In the genomic region with DNA sequence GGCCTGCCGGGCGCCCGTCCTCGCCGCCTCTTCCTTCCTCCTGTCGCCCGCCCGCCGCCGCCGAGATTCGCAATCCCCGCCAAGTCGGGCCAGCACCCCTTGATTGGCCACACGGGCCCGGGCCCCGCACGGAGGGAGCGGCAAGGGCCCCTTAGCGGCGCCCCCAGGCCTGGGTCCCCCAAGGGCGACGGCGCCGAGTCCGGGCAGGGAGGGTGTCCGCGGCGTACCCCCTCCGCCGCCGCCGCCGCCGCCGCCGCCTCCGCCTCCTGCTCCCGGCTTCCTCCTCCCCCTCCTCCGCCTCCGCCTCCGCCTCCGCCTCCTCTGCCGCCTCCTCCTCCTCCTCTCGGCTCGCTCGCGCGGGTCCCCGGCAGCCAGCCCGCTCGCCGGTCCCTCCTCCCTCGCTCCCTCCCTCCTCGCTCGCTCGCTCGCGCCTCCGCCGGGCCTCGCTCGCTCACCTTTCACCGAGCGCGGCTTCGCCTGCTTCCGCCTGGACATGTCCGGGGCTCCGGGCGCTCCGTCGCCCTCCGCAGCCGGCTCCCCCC, we compare ENCODE assay signal across 1 cellular context.
TF ChIP-seq lines count a peak whose summit lies in the region.

No MANE protein-coding gene starts in this region.

TF ChIP-seq in WTC11, 78 proteins besides CTCF, POLR2A, EP300 and RAD21 (continued from another document and continues in another):
- TF ChIP-seq, protein P1, sequence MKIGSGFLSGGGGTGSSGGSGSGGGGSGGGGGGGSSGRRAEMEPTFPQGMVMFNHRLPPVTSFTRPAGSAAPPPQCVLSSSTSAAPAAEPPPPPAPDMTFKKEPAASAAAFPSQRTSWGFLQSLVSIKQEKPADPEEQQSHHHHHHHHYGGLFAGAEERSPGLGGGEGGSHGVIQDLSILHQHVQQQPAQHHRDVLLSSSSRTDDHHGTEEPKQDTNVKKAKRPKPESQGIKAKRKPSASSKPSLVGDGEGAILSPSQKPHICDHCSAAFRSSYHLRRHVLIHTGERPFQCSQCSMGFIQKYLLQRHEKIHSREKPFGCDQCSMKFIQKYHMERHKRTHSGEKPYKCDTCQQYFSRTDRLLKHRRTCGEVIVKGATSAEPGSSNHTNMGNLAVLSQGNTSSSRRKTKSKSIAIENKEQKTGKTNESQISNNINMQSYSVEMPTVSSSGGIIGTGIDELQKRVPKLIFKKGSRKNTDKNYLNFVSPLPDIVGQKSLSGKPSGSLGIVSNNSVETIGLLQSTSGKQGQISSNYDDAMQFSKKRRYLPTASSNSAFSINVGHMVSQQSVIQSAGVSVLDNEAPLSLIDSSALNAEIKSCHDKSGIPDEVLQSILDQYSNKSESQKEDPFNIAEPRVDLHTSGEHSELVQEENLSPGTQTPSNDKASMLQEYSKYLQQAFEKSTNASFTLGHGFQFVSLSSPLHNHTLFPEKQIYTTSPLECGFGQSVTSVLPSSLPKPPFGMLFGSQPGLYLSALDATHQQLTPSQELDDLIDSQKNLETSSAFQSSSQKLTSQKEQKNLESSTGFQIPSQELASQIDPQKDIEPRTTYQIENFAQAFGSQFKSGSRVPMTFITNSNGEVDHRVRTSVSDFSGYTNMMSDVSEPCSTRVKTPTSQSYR (CRISPR knock-in tag; IDR thresholded peaks at IDR 0.05): 0 out of 2 replicates have a peak, but pooled peaks have one; percentile 38
- TF ChIP-seq FOXP1 (CRISPR knock-in tag; IDR thresholded peaks at IDR 0.05; ENCODE audit: borderline replicate concordance): no peak
- no peak for TF ChIP-seq ZNF317 (CRISPR knock-in tag; IDR thresholded peaks at IDR 0.05; ENCODE audit: borderline replicate concordance, low read depth)
- TF ChIP-seq GRHL2 (CRISPR knock-in tag; IDR thresholded peaks at IDR 0.05; ENCODE audit: insufficient replicate concordance, severe bottlenecking): no peak
- no peak for TF ChIP-seq ZNF671 (CRISPR knock-in tag; IDR thresholded peaks at IDR 0.05)
- TF ChIP-seq PRRX2 (CRISPR knock-in tag; IDR thresholded peaks at IDR 0.05): no peak
- TF ChIP-seq, protein P2, sequence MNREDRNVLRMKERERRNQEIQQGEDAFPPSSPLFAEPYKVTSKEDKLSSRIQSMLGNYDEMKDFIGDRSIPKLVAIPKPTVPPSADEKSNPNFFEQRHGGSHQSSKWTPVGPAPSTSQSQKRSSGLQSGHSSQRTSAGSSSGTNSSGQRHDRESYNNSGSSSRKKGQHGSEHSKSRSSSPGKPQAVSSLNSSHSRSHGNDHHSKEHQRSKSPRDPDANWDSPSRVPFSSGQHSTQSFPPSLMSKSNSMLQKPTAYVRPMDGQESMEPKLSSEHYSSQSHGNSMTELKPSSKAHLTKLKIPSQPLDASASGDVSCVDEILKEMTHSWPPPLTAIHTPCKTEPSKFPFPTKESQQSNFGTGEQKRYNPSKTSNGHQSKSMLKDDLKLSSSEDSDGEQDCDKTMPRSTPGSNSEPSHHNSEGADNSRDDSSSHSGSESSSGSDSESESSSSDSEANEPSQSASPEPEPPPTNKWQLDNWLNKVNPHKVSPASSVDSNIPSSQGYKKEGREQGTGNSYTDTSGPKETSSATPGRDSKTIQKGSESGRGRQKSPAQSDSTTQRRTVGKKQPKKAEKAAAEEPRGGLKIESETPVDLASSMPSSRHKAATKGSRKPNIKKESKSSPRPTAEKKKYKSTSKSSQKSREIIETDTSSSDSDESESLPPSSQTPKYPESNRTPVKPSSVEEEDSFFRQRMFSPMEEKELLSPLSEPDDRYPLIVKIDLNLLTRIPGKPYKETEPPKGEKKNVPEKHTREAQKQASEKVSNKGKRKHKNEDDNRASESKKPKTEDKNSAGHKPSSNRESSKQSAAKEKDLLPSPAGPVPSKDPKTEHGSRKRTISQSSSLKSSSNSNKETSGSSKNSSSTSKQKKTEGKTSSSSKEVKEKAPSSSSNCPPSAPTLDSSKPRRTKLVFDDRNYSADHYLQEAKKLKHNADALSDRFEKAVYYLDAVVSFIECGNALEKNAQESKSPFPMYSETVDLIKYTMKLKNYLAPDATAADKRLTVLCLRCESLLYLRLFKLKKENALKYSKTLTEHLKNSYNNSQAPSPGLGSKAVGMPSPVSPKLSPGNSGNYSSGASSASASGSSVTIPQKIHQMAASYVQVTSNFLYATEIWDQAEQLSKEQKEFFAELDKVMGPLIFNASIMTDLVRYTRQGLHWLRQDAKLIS (CRISPR knock-in tag; IDR thresholded peaks at IDR 0.05; ENCODE audit: borderline replicate concordance): no peak
- TF ChIP-seq, protein P3, sequence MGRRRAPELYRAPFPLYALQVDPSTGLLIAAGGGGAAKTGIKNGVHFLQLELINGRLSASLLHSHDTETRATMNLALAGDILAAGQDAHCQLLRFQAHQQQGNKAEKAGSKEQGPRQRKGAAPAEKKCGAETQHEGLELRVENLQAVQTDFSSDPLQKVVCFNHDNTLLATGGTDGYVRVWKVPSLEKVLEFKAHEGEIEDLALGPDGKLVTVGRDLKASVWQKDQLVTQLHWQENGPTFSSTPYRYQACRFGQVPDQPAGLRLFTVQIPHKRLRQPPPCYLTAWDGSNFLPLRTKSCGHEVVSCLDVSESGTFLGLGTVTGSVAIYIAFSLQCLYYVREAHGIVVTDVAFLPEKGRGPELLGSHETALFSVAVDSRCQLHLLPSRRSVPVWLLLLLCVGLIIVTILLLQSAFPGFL (CRISPR knock-in tag; IDR thresholded peaks at IDR 0.05; ENCODE audit: borderline replicate concordance): no peak
- TF ChIP-seq, protein P4, sequence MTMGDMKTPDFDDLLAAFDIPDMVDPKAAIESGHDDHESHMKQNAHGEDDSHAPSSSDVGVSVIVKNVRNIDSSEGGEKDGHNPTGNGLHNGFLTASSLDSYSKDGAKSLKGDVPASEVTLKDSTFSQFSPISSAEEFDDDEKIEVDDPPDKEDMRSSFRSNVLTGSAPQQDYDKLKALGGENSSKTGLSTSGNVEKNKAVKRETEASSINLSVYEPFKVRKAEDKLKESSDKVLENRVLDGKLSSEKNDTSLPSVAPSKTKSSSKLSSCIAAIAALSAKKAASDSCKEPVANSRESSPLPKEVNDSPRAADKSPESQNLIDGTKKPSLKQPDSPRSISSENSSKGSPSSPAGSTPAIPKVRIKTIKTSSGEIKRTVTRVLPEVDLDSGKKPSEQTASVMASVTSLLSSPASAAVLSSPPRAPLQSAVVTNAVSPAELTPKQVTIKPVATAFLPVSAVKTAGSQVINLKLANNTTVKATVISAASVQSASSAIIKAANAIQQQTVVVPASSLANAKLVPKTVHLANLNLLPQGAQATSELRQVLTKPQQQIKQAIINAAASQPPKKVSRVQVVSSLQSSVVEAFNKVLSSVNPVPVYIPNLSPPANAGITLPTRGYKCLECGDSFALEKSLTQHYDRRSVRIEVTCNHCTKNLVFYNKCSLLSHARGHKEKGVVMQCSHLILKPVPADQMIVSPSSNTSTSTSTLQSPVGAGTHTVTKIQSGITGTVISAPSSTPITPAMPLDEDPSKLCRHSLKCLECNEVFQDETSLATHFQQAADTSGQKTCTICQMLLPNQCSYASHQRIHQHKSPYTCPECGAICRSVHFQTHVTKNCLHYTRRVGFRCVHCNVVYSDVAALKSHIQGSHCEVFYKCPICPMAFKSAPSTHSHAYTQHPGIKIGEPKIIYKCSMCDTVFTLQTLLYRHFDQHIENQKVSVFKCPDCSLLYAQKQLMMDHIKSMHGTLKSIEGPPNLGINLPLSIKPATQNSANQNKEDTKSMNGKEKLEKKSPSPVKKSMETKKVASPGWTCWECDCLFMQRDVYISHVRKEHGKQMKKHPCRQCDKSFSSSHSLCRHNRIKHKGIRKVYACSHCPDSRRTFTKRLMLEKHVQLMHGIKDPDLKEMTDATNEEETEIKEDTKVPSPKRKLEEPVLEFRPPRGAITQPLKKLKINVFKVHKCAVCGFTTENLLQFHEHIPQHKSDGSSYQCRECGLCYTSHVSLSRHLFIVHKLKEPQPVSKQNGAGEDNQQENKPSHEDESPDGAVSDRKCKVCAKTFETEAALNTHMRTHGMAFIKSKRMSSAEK (CRISPR knock-in tag; IDR thresholded peaks at IDR 0.05; ENCODE audit: borderline replicate concordance): no peak
- no peak for TF ChIP-seq HMGA2 (CRISPR knock-in tag; IDR thresholded peaks at IDR 0.05)
- no peak for TF ChIP-seq ATF1 (CRISPR knock-in tag; IDR thresholded peaks at IDR 0.05)
- TF ChIP-seq, protein P5, sequence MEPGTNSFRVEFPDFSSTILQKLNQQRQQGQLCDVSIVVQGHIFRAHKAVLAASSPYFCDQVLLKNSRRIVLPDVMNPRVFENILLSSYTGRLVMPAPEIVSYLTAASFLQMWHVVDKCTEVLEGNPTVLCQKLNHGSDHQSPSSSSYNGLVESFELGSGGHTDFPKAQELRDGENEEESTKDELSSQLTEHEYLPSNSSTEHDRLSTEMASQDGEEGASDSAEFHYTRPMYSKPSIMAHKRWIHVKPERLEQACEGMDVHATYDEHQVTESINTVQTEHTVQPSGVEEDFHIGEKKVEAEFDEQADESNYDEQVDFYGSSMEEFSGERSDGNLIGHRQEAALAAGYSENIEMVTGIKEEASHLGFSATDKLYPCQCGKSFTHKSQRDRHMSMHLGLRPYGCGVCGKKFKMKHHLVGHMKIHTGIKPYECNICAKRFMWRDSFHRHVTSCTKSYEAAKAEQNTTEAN (CRISPR knock-in tag; IDR thresholded peaks at IDR 0.05): no peak
- TF ChIP-seq MYBL2 (CRISPR knock-in tag; IDR thresholded peaks at IDR 0.05): 0 out of 2 replicates have a peak, but pooled peaks have one; percentile 51
- no peak for TF ChIP-seq GTF2I (CRISPR knock-in tag; conservative IDR thresholded peaks at IDR 0.05)
- TF ChIP-seq TEAD1 (CRISPR knock-in tag; IDR thresholded peaks at IDR 0.05): no peak
- TF ChIP-seq, protein P6, sequence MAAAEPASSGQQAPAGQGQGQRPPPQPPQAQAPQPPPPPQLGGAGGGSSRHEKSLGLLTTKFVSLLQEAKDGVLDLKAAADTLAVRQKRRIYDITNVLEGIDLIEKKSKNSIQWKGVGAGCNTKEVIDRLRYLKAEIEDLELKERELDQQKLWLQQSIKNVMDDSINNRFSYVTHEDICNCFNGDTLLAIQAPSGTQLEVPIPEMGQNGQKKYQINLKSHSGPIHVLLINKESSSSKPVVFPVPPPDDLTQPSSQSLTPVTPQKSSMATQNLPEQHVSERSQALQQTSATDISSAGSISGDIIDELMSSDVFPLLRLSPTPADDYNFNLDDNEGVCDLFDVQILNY (CRISPR knock-in tag; IDR thresholded peaks at IDR 0.05): no peak
- TF ChIP-seq FOXK1 (CRISPR knock-in tag; IDR thresholded peaks at IDR 0.05): peak; percentile 33; the same call in 1 of the 2 replicates
- no peak for TF ChIP-seq JAZF1 (CRISPR knock-in tag; IDR thresholded peaks at IDR 0.05)
- TF ChIP-seq, protein P7, sequence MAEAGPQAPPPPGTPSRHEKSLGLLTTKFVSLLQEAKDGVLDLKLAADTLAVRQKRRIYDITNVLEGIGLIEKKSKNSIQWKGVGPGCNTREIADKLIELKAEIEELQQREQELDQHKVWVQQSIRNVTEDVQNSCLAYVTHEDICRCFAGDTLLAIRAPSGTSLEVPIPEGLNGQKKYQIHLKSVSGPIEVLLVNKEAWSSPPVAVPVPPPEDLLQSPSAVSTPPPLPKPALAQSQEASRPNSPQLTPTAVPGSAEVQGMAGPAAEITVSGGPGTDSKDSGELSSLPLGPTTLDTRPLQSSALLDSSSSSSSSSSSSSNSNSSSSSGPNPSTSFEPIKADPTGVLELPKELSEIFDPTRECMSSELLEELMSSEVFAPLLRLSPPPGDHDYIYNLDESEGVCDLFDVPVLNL (CRISPR knock-in tag; IDR thresholded peaks at IDR 0.05; ENCODE audit: borderline replicate concordance, low read depth): 0 out of 2 replicates have a peak, but pooled peaks have one; percentile 62
- TF ChIP-seq CREB1 (CRISPR knock-in tag; IDR thresholded peaks at IDR 0.05): no peak
- TF ChIP-seq, protein P8, sequence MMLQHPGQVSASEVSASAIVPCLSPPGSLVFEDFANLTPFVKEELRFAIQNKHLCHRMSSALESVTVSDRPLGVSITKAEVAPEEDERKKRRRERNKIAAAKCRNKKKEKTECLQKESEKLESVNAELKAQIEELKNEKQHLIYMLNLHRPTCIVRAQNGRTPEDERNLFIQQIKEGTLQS (CRISPR knock-in tag; conservative IDR thresholded peaks at IDR 0.05): no peak
- TF ChIP-seq, protein P9, sequence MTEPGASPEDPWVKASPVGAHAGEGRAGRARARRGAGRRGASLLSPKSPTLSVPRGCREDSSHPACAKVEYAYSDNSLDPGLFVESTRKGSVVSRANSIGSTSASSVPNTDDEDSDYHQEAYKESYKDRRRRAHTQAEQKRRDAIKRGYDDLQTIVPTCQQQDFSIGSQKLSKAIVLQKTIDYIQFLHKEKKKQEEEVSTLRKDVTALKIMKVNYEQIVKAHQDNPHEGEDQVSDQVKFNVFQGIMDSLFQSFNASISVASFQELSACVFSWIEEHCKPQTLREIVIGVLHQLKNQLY (CRISPR knock-in tag; IDR thresholded peaks at IDR 0.05): no peak
- TF ChIP-seq ZNF396 (CRISPR knock-in tag; IDR thresholded peaks at IDR 0.05; ENCODE audit: borderline replicate concordance): no peak
- no peak for TF ChIP-seq SMAD4 (CRISPR knock-in tag; IDR thresholded peaks at IDR 0.05)
- TF ChIP-seq, protein P10, sequence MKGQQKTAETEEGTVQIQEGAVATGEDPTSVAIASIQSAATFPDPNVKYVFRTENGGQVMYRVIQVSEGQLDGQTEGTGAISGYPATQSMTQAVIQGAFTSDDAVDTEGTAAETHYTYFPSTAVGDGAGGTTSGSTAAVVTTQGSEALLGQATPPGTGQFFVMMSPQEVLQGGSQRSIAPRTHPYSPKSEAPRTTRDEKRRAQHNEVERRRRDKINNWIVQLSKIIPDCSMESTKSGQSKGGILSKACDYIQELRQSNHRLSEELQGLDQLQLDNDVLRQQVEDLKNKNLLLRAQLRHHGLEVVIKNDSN (CRISPR knock-in tag; IDR thresholded peaks at IDR 0.05): no peak; the same call in 1 of the 2 replicates
- no peak for TF ChIP-seq CBFB (CRISPR knock-in tag; IDR thresholded peaks at IDR 0.05; ENCODE audit: low read depth)
- TF ChIP-seq NFATC4 (CRISPR knock-in tag; IDR thresholded peaks at IDR 0.05): no peak
- no peak for TF ChIP-seq SMAD3 (CRISPR knock-in tag; IDR thresholded peaks at IDR 0.05; ENCODE audit: borderline replicate concordance)
- TF ChIP-seq, protein P11, sequence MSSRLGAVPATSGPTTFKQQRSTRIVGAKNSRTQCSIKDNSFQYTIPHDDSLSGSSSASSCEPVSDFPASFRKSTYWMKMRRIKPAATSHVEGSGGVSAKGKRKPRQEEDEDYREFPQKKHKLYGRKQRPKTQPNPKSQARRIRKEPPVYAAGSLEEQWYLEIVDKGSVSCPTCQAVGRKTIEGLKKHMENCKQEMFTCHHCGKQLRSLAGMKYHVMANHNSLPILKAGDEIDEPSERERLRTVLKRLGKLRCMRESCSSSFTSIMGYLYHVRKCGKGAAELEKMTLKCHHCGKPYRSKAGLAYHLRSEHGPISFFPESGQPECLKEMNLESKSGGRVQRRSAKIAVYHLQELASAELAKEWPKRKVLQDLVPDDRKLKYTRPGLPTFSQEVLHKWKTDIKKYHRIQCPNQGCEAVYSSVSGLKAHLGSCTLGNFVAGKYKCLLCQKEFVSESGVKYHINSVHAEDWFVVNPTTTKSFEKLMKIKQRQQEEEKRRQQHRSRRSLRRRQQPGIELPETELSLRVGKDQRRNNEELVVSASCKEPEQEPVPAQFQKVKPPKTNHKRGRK (CRISPR knock-in tag; IDR thresholded peaks at IDR 0.05; ENCODE audit: borderline replicate concordance): no peak
- TF ChIP-seq, protein P12, sequence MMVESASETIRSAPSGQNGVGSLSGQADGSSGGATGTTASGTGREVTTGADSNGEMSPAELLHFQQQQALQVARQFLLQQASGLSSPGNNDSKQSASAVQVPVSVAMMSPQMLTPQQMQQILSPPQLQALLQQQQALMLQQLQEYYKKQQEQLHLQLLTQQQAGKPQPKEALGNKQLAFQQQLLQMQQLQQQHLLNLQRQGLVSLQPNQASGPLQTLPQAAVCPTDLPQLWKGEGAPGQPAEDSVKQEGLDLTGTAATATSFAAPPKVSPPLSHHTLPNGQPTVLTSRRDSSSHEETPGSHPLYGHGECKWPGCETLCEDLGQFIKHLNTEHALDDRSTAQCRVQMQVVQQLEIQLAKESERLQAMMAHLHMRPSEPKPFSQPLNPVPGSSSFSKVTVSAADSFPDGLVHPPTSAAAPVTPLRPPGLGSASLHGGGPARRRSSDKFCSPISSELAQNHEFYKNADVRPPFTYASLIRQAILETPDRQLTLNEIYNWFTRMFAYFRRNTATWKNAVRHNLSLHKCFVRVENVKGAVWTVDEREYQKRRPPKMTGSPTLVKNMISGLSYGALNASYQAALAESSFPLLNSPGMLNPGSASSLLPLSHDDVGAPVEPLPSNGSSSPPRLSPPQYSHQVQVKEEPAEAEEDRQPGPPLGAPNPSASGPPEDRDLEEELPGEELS (CRISPR knock-in tag; IDR thresholded peaks at IDR 0.05): peak; percentile 84
- no peak for TF ChIP-seq NR2C2 (CRISPR knock-in tag; IDR thresholded peaks at IDR 0.05)
